1 cellular context compared by ENCODE assay signal in the genomic region with DNA sequence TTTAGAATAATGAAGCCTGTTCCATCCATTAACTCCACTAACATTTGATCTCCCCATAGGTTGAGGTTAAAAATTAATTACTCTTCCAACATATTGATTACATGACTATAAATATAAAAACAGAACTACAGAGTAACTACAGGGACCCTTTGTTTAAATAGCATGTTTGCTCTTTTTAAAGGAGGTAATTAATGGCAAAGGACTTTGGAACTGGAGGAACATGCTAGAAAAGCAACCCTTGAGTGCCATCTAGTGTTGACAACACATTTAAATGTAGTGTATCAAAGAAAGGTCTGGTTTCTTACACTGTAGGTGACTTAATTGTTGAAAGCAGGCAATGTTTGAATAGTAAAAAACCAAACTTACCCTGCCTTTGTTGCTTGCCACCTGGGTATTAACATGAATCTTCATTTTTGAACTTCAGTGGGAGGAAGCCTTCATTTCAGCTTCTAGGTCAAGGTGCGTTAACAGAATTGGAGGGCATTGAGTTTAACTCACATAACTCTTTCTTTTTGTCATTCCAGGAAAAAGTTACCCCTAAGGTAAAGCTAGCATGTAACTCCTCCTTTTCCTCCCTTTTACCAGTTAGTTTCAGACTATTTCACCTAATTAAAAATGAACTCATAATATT.
TF ChIP-seq lines count a peak whose summit lies in the region.

No MANE protein-coding gene starts in this region.

TF ChIP-seq in HepG2, 621 proteins besides CTCF, POLR2A, EP300 and RAD21 (continued from another document and continues in another):
- TF ChIP-seq, protein P1, sequence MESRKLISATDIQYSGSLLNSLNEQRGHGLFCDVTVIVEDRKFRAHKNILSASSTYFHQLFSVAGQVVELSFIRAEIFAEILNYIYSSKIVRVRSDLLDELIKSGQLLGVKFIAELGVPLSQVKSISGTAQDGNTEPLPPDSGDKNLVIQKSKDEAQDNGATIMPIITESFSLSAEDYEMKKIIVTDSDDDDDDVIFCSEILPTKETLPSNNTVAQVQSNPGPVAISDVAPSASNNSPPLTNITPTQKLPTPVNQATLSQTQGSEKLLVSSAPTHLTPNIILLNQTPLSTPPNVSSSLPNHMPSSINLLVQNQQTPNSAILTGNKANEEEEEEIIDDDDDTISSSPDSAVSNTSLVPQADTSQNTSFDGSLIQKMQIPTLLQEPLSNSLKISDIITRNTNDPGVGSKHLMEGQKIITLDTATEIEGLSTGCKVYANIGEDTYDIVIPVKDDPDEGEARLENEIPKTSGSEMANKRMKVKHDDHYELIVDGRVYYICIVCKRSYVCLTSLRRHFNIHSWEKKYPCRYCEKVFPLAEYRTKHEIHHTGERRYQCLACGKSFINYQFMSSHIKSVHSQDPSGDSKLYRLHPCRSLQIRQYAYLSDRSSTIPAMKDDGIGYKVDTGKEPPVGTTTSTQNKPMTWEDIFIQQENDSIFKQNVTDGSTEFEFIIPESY (CRISPR knock-in tag; IDR thresholded peaks at IDR 0.05): no peak
- TF ChIP-seq KDM1A (CRISPR knock-in tag; IDR thresholded peaks at IDR 0.05): no peak
- TF ChIP-seq HDAC2 (CRISPR knock-in tag; IDR thresholded peaks at IDR 0.05): peak; percentile 74
- TF ChIP-seq NR2F6 (IDR thresholded peaks at IDR 0.05): peak; percentile 78
- TF ChIP-seq NR2F6 (CRISPR knock-in tag; IDR thresholded peaks at IDR 0.05): peak; percentile 64; the same call in 1 of the 2 replicates
- TF ChIP-seq, protein P2, sequence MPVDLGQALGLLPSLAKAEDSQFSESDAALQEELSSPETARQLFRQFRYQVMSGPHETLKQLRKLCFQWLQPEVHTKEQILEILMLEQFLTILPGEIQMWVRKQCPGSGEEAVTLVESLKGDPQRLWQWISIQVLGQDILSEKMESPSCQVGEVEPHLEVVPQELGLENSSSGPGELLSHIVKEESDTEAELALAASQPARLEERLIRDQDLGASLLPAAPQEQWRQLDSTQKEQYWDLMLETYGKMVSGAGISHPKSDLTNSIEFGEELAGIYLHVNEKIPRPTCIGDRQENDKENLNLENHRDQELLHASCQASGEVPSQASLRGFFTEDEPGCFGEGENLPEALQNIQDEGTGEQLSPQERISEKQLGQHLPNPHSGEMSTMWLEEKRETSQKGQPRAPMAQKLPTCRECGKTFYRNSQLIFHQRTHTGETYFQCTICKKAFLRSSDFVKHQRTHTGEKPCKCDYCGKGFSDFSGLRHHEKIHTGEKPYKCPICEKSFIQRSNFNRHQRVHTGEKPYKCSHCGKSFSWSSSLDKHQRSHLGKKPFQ (CRISPR knock-in tag; IDR thresholded peaks at IDR 0.05; ENCODE audit: insufficient replicate concordance): no peak
- TF ChIP-seq PHF8 (CRISPR knock-in tag; IDR thresholded peaks at IDR 0.05): no peak
- TF ChIP-seq ZNF772 (CRISPR knock-in tag; IDR thresholded peaks at IDR 0.05): no peak
- no peak for TF ChIP-seq ZNF549 (CRISPR knock-in tag; IDR thresholded peaks at IDR 0.05)
- TF ChIP-seq, protein P3, sequence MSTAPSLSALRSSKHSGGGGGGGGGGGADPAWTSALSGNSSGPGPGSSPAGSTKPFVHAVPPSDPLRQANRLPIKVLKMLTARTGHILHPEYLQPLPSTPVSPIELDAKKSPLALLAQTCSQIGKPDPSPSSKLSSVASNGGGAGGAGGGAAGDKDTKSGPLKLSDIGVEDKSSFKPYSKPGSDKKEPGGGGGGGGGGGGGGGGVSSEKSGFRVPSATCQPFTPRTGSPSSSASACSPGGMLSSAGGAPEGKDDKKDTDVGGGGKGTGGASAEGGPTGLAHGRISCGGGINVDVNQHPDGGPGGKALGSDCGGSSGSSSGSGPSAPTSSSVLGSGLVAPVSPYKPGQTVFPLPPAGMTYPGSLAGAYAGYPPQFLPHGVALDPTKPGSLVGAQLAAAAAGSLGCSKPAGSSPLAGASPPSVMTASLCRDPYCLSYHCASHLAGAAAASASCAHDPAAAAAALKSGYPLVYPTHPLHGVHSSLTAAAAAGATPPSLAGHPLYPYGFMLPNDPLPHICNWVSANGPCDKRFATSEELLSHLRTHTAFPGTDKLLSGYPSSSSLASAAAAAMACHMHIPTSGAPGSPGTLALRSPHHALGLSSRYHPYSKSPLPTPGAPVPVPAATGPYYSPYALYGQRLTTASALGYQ (CRISPR knock-in tag; IDR thresholded peaks at IDR 0.05): 0 out of 2 replicates have a peak, but pooled peaks have one; percentile 35
- peak; percentile 49; the same call in 1 of the 2 replicates for TF ChIP-seq ATF1 (CRISPR knock-in tag; IDR thresholded peaks at IDR 0.05)
- TF ChIP-seq MED1 (CRISPR knock-in tag; IDR thresholded peaks at IDR 0.05): peak; percentile 55
- TF ChIP-seq NR2F1 (CRISPR knock-in tag; IDR thresholded peaks at IDR 0.05): peak; percentile 35 to 50; a peak in 2 of 4 replicates
- TF ChIP-seq, protein P4, sequence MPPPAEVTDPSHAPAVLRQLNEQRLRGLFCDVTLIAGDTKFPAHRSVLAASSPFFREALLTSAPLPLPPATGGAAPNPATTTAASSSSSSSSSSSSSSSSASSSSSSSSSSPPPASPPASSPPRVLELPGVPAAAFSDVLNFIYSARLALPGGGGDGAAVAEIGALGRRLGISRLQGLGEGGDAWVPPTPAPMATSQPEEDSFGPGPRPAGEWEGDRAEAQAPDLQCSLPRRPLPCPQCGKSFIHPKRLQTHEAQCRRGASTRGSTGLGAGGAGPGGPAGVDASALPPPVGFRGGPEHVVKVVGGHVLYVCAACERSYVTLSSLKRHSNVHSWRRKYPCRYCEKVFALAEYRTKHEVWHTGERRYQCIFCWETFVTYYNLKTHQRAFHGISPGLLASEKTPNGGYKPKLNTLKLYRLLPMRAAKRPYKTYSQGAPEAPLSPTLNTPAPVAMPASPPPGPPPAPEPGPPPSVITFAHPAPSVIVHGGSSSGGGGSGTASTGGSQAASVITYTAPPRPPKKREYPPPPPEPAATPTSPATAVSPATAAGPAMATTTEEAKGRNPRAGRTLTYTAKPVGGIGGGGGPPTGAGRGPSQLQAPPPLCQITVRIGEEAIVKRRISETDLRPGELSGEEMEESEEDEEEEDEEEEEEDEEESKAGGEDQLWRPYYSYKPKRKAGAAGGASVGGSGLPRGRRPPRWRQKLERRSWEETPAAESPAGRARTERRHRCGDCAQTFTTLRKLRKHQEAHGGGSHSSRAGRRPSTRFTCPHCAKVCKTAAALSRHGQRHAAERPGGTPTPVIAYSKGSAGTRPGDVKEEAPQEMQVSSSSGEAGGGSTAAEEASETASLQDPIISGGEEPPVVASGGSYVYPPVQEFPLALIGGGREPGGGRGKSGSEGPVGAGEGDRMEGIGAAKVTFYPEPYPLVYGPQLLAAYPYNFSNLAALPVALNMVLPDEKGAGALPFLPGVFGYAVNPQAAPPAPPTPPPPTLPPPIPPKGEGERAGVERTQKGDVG (CRISPR knock-in tag; IDR thresholded peaks at IDR 0.05; ENCODE audit: borderline replicate concordance): no peak
- TF ChIP-seq, protein P5, sequence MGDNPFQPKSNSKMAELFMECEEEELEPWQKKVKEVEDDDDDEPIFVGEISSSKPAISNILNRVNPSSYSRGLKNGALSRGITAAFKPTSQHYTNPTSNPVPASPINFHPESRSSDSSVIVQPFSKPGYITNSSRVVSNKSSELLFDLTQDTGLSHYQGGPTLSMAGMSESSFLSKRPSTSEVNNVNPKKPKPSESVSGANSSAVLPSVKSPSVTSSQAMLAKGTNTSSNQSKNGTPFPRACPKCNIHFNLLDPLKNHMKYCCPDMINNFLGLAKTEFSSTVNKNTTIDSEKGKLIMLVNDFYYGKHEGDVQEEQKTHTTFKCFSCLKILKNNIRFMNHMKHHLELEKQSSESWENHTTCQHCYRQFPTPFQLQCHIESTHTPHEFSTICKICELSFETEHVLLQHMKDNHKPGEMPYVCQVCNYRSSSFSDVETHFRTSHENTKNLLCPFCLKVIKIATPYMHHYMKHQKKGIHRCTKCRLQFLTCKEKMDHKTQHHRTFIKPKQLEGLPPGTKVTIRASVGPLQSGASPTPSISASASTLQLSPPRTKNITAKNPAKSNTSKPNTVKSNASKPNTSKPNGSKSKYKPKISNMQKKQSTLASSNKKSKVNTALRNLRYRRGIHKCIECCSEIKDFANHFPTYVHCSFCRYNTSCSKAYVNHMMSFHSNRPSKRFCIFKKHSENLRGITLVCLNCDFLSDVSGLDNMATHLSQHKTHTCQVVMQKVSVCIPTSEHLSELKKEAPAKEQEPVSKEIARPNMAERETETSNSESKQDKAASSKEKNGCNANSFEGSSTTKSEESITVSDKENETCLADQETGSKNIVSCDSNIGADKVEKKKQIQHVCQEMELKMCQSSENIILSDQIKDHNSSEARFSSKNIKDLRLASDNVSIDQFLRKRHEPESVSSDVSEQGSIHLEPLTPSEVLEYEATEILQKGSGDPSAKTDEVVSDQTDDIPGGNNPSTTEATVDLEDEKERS (CRISPR knock-in tag; IDR thresholded peaks at IDR 0.05): peak; percentile 52; the same call in 1 of the 2 replicates
- TF ChIP-seq ZNF264 (CRISPR knock-in tag; IDR thresholded peaks at IDR 0.05): no peak
- TF ChIP-seq ZKSCAN8 (CRISPR knock-in tag; IDR thresholded peaks at IDR 0.05; ENCODE audit: borderline replicate concordance): peak; percentile 58; the same call in 1 of the 2 replicates
- no peak; the same call in 1 of the 2 replicates for TF ChIP-seq MIER3 (CRISPR knock-in tag; IDR thresholded peaks at IDR 0.05; ENCODE audit: borderline replicate concordance)
- TF ChIP-seq, protein P6, sequence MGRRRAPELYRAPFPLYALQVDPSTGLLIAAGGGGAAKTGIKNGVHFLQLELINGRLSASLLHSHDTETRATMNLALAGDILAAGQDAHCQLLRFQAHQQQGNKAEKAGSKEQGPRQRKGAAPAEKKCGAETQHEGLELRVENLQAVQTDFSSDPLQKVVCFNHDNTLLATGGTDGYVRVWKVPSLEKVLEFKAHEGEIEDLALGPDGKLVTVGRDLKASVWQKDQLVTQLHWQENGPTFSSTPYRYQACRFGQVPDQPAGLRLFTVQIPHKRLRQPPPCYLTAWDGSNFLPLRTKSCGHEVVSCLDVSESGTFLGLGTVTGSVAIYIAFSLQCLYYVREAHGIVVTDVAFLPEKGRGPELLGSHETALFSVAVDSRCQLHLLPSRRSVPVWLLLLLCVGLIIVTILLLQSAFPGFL (CRISPR knock-in tag; IDR thresholded peaks at IDR 0.05): no peak
- TF ChIP-seq, protein P7, sequence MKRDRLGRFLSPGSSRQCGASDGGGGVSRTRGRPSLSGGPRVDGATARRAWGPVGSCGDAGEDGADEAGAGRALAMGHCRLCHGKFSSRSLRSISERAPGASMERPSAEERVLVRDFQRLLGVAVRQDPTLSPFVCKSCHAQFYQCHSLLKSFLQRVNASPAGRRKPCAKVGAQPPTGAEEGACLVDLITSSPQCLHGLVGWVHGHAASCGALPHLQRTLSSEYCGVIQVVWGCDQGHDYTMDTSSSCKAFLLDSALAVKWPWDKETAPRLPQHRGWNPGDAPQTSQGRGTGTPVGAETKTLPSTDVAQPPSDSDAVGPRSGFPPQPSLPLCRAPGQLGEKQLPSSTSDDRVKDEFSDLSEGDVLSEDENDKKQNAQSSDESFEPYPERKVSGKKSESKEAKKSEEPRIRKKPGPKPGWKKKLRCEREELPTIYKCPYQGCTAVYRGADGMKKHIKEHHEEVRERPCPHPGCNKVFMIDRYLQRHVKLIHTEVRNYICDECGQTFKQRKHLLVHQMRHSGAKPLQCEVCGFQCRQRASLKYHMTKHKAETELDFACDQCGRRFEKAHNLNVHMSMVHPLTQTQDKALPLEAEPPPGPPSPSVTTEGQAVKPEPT (CRISPR knock-in tag; IDR thresholded peaks at IDR 0.05; ENCODE audit: low read depth): no peak
- TF ChIP-seq PCBP2 (optimal IDR thresholded peaks at IDR 0.05; ENCODE audit: low read depth, low read length, poor library complexity, severe bottlenecking): no peak
- no peak for TF ChIP-seq CAMTA2 (CRISPR knock-in tag; IDR thresholded peaks at IDR 0.05; ENCODE audit: borderline replicate concordance)
- no peak for TF ChIP-seq RXRA (CRISPR knock-in tag; IDR thresholded peaks at IDR 0.05)
- TF ChIP-seq ZNF749 (CRISPR knock-in tag; IDR thresholded peaks at IDR 0.05; ENCODE audit: borderline replicate concordance): no peak
- no peak for TF ChIP-seq NFRKB (IDR thresholded peaks at IDR 0.05)
- no peak for TF ChIP-seq ZSCAN29 (CRISPR knock-in tag; conservative IDR thresholded peaks at IDR 0.05)
- TF ChIP-seq, protein P8, sequence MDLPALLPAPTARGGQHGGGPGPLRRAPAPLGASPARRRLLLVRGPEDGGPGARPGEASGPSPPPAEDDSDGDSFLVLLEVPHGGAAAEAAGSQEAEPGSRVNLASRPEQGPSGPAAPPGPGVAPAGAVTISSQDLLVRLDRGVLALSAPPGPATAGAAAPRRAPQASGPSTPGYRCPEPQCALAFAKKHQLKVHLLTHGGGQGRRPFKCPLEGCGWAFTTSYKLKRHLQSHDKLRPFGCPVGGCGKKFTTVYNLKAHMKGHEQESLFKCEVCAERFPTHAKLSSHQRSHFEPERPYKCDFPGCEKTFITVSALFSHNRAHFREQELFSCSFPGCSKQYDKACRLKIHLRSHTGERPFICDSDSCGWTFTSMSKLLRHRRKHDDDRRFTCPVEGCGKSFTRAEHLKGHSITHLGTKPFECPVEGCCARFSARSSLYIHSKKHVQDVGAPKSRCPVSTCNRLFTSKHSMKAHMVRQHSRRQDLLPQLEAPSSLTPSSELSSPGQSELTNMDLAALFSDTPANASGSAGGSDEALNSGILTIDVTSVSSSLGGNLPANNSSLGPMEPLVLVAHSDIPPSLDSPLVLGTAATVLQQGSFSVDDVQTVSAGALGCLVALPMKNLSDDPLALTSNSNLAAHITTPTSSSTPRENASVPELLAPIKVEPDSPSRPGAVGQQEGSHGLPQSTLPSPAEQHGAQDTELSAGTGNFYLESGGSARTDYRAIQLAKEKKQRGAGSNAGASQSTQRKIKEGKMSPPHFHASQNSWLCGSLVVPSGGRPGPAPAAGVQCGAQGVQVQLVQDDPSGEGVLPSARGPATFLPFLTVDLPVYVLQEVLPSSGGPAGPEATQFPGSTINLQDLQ (CRISPR knock-in tag; IDR thresholded peaks at IDR 0.05): no peak
- TF ChIP-seq ZNF552 (CRISPR knock-in tag; IDR thresholded peaks at IDR 0.05; ENCODE audit: borderline replicate concordance): no peak
- TF ChIP-seq ZFP82 (CRISPR knock-in tag; IDR thresholded peaks at IDR 0.05; ENCODE audit: borderline replicate concordance): no peak
- TF ChIP-seq, protein P9, sequence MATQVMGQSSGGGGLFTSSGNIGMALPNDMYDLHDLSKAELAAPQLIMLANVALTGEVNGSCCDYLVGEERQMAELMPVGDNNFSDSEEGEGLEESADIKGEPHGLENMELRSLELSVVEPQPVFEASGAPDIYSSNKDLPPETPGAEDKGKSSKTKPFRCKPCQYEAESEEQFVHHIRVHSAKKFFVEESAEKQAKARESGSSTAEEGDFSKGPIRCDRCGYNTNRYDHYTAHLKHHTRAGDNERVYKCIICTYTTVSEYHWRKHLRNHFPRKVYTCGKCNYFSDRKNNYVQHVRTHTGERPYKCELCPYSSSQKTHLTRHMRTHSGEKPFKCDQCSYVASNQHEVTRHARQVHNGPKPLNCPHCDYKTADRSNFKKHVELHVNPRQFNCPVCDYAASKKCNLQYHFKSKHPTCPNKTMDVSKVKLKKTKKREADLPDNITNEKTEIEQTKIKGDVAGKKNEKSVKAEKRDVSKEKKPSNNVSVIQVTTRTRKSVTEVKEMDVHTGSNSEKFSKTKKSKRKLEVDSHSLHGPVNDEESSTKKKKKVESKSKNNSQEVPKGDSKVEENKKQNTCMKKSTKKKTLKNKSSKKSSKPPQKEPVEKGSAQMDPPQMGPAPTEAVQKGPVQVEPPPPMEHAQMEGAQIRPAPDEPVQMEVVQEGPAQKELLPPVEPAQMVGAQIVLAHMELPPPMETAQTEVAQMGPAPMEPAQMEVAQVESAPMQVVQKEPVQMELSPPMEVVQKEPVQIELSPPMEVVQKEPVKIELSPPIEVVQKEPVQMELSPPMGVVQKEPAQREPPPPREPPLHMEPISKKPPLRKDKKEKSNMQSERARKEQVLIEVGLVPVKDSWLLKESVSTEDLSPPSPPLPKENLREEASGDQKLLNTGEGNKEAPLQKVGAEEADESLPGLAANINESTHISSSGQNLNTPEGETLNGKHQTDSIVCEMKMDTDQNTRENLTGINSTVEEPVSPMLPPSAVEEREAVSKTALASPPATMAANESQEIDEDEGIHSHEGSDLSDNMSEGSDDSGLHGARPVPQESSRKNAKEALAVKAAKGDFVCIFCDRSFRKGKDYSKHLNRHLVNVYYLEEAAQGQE (IDR thresholded peaks at IDR 0.05; ENCODE audit: borderline replicate concordance in 1 of 2, low read depth in 1 of 2, low read length in 2 of 2): no peak
- no peak for TF ChIP-seq ELF4 (CRISPR knock-in tag; IDR thresholded peaks at IDR 0.05; ENCODE audit: borderline replicate concordance)
- TF ChIP-seq ARNT (IDR thresholded peaks at IDR 0.05): no peak
